Comparison of ENCODE assay signal across 12 cellular contexts in genomic region chr7:110693348-110693747, GRCh38.
"Had no signal": no experiment of that assay in that cellular context is flagged by ENCODE, and none has a peak within 500 bp of the region (broad histone marks: within the 10 kb centered on the region; RNA-seq: fewer than 3 reads in every experiment).

No MANE protein-coding gene starts in this region.

- H3K27me3 Mint-ChIP-seq: activated T-cell treated with anti-CD3 and anti-CD28 coated beads, Interleukin-2, amount 50 U/mL, for 24 hours had no signal

- H3K4me1 Mint-ChIP-seq: immature natural killer cell had no signal

- H3K9me3 Mint-ChIP-seq: activated T-cell treated with anti-CD3 and anti-CD28 coated beads, Interleukin-2, amount 50 U/mL, for 24 hours had no signal

- H3K4me3 Mint-ChIP-seq: activated T-cell treated with anti-CD3 and anti-CD28 coated beads, Interleukin-2, amount 50 U/mL, for 24 hours; immature natural killer cell had no signal

- DNase-seq: activated CD4-positive, alpha-beta T cell treated with anti-CD3 and anti-CD28 coated beads for 1 hour; activated CD4-positive, alpha-beta T cell treated with anti-CD3 and anti-CD28 coated beads, Interleukin-2, amount 50 U/mL, for 48 hours; activated naive CD4-positive, alpha-beta T cell treated with anti-CD3 and anti-CD28 coated beads, Interleukin-2, amount 50 U/mL, for 16 hours; activated T-cell treated with anti-CD3 and anti-CD28 coated beads, Interleukin-2, amount 50 U/mL, for 24 hours; head of caudate nucleus; immature natural killer cell; lower lobe of right lung; pancreas; stimulated activated CD4-positive, alpha-beta T cell treated with anti-CD3 and anti-CD28 coated beads, Interleukin-12 subunit alpha, Interleukin-12 subunit beta, amount 100 ng/mL, for 4 hours; stimulated activated CD4-positive, alpha-beta T cell treated with anti-CD3 and anti-CD28 coated beads, Interleukin-2, amount 100 ng/mL, for 24 hours; tibial artery; uterus had no signal

- H3K27ac Mint-ChIP-seq: activated T-cell treated with anti-CD3 and anti-CD28 coated beads, Interleukin-2, amount 50 U/mL, for 24 hours; immature natural killer cell had no signal

- H3K4me3 ChIP-seq: lower lobe of right lung, pancreas, tibial artery, uterus had no signal

- H3K4me1 ChIP-seq: lower lobe of right lung, pancreas, tibial artery, uterus had no signal

- H3K9me3 ChIP-seq: lower lobe of right lung, pancreas, tibial artery, uterus had no signal

- H3K36me3 ChIP-seq: lower lobe of right lung, pancreas, tibial artery, uterus had no signal

- ATAC-seq: lower lobe of right lung, pancreas had no signal
